8 cellular contexts compared by ENCODE assay signal in the genomic region with DNA sequence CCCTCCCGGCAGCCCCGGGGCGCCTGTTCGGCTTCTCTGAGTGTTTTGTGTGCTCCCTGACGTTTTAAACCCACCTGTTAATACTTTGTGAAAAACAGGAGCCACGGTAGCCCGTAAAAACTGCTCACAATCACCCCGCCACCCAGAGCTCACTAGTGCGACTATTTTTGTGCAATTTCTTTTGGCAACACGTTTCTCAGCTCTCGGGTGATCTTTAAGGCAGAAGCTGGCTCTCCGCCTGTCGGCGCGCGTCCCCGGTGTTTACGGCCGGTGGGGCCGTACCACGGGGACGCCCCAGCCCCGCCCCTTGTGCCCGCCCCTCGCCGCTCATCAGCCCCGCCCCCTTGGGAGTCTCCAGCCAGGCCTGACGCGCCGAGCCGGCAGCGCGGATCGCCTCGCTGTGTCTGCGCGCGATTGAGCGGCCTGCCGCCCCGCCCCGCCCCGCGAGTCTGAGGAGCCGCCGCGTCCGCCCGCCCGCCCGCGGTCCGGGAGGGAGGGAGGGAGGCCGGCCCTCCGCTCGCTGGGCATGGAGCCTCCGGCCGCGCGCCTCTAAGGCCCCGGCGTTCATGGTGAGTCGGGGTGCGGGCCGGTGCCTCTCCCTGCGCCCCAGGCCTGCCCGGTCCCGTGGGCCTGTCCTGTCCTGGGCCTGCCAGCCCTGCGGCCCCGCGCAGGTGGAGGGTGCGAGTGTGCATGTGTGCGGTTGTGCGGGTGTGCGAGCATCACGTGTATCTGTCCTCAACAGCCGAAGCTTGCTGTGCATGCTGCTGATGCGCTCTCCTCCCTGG. TPM values are rescaled to one million over a fixed set of nuclear protein-coding genes. Genes with fewer than 3 reads are reported as not detected.
A peak's percentile ranks its signal among the peaks of the same experiment; 100 is the strongest.
DNase-seq lines count a peak whose midpoint lies in the region; ATAC-seq and TF ChIP-seq lines count a peak whose summit lies in the region.

No MANE protein-coding gene starts in this region.

- H3K36me3 Mint-ChIP-seq in CD14-positive monocyte, result peaks cover 8 to 10% of the 10 kb centered on the region in 2 donors
- peaks cover 50% of the 10 kb centered on the region for H3K36me3 Mint-ChIP-seq in dendritic cell treated with granulocyte-macrophage colony-stimulating factor and Interleukin-4, amounts not matched to agents 40 ng/mL and 50 ng/mL, for 4 days (ENCODE audit: low read depth)

- H3K36me3 ChIP-seq in right lobe of liver, result no peaks in the 10 kb centered on the region

- intact Hi-C loops in CD14-positive monocyte (cut with micrococcal nuclease), result loop anchor here (2.0 to 5.0 kb wide), 6 partner anchors 55 to 270 kb away; partner anchors contain the start of genes TADA2B (in 2 of the 2), BLOC1S4 (in 1 of the 2) and GRPEL1 (in 1 of the 2)
- intact Hi-C loops in dendritic cell treated with granulocyte-macrophage colony-stimulating factor and Interleukin-4, amounts not matched to agents 40 ng/mL and 50 ng/mL, for 4 days (cut with micrococcal nuclease), result loop anchor here (1.0 to 5.0 kb wide), 4 partner anchors 56 to 270 kb away; partner anchors contain the start of genes BLOC1S4, GRPEL1, TADA2B and TBC1D14
- intact Hi-C loops in right lobe of liver (cut with DNase I), result loop anchor here in 1 of 2 donors (10.0 kb wide), 1 partner anchor 62 kb away; no protein-coding TSS in a partner anchor

- H3K27ac Mint-ChIP-seq in CD14-positive monocyte, result peak overlapping the region; percentile 91 to 98 (median 97)
- peak overlapping the region; percentile 92 for H3K27ac Mint-ChIP-seq in dendritic cell treated with granulocyte-macrophage colony-stimulating factor and Interleukin-4, amounts not matched to agents 40 ng/mL and 50 ng/mL, for 4 days

- H3K4me1 Mint-ChIP-seq in CD14-positive monocyte, result peaks cover 81% of the 10 kb centered on the region
- H3K4me1 Mint-ChIP-seq in dendritic cell treated with granulocyte-macrophage colony-stimulating factor and Interleukin-4, amounts not matched to agents 40 ng/mL and 50 ng/mL, for 4 days (ENCODE audit: low read depth), result peaks cover 89% of the 10 kb centered on the region

- H3K9me3 Mint-ChIP-seq in CD14-positive monocyte, result no peaks in the 10 kb centered on the region
- H3K9me3 Mint-ChIP-seq in dendritic cell treated with granulocyte-macrophage colony-stimulating factor and Interleukin-4, amounts not matched to agents 40 ng/mL and 50 ng/mL, for 4 days, result no peaks in the 10 kb centered on the region

- WGBS in right lobe of liver (ENCODE audit: insufficient coverage, low coverage, low lambda C conversion rate, missing lambda C conversion rate), result 0% methylated on average over 18 of the region's 78 CpGs

- H3K4me1 ChIP-seq in right lobe of liver, result peaks cover 0 to 44% (median 12%) of the 10 kb centered on the region in 4 donors

- peaks cover 0 to 3% (median 2%) of the 10 kb centered on the region in 3 donors for H3K27me3 Mint-ChIP-seq in CD14-positive monocyte (ENCODE audit: low read depth in 3 of 3)
- H3K27me3 Mint-ChIP-seq in dendritic cell treated with granulocyte-macrophage colony-stimulating factor and Interleukin-4, amounts not matched to agents 40 ng/mL and 50 ng/mL, for 4 days, result no peaks in the 10 kb centered on the region

- no peaks in the 10 kb centered on the region for H3K9me3 ChIP-seq in right lobe of liver

- peak; percentile 55 for TF ChIP-seq POLR2A in right lobe of liver (IDR thresholded peaks at IDR 0.05)

- no peak for TF ChIP-seq CTCF in CD14-positive monocyte (IDR thresholded peaks at IDR 0.05)
- peak in 1 of 4 donors; percentile 3 for TF ChIP-seq CTCF in right lobe of liver (IDR thresholded peaks at IDR 0.05)

- DNase-seq in CD14-positive monocyte (ENCODE audit: low spot score) (peak; percentile 90), NCI-H69 (lab: John Stamatoyannopoulos, UW) (peak; percentile 94), right lobe of liver (peak; percentile 97 to 98 (median 97))
- peak; percentile 82 to 91 for DNase-seq in activated CD4-positive, alpha-beta T cell treated with anti-CD3 and anti-CD28 coated beads, Interleukin-2, amount 50 U/mL, for 24 hours (ENCODE audit: low read depth in 1 of 2, low spot score in 1 of 2)
- DNase-seq in stimulated activated CD4-positive, alpha-beta T cell treated with anti-CD3 and anti-CD28 coated beads, Interleukin-4, amount 100 ng/mL, for 1 hour, result peak; percentile 93

- H3K27ac ChIP-seq in right lobe of liver, result peak overlapping the region; percentile 73 to 92 (median 85)

- peak overlapping the region; percentile 92 to 94 for H3K4me3 Mint-ChIP-seq in CD14-positive monocyte
- peak overlapping the region; percentile 81 for H3K4me3 Mint-ChIP-seq in dendritic cell treated with granulocyte-macrophage colony-stimulating factor and Interleukin-4, amounts not matched to agents 40 ng/mL and 50 ng/mL, for 4 days

- H3K4me3 ChIP-seq in right lobe of liver, result peak overlapping the region; percentile 71 to 88 (median 72)

- ATAC-seq in GM19328 (IDR thresholded peaks at IDR 0.05; ENCODE audit: unreplicated experiment) (peak; percentile 77), HG03469 (IDR thresholded peaks at IDR 0.05; ENCODE audit: unreplicated experiment) (peak; percentile 44), right lobe of liver (peak; percentile 94 to 97 (median 96))

- no peaks in the 10 kb centered on the region for H3K27me3 ChIP-seq in right lobe of liver

RNA-seq across cellular contexts. Expression of gene TADA2B, which starts 56.2 kb away (rescaled TPM):
- 1 to 10 TPM; 2.0 to 2.6 TPM for polyA plus RNA-seq in CD14-positive monocyte
- 10 to 100 TPM; 12.1 to 16.3 (median 14.0) TPM for total RNA-seq in right lobe of liver

Comparison
In these comparisons a context has a peak if more than half of its experiments do, and no peak if none do; other contexts are left out.
1. Peak in every context shown above with its lines: DNase-seq, ATAC-seq, H3K4me3 ChIP-seq and H3K27ac ChIP-seq.
2. ATAC-seq: peak in every context shown above with its lines; median percentile 96 in right lobe of liver; 77 in GM19328; 44 in HG03469.